Comparison of ENCODE assay signal across 20 cellular contexts in genomic region chr1:41014871-41015270, GRCh38. TPM values are rescaled to one million over a fixed set of nuclear protein-coding genes. Genes with fewer than 3 reads are reported as not detected.
DNase-seq lines count a peak whose midpoint lies in the region; ATAC-seq, FAIRE-seq and TF ChIP-seq lines count a peak whose summit lies in the region.
"Had no signal": no experiment of that assay in that cellular context is flagged by ENCODE, and none has a peak within 500 bp of the region (broad histone marks: within the 10 kb centered on the region; RNA-seq: fewer than 3 reads in every experiment).

No MANE protein-coding gene starts in this region.

- no peak overlapping the region for H3K4me2 ChIP-seq in A549
- H3K4me2 ChIP-seq: GM23338, hepatocyte had no signal

- no peak overlapping the region for H3K4me3 Mint-ChIP-seq in CD8-positive, alpha-beta T cell
- no peak overlapping the region for H3K4me3 Mint-ChIP-seq in activated CD8-positive, alpha-beta T cell treated with anti-CD3 and anti-CD28 coated beads for 36 hours
- no peak overlapping the region for H3K4me3 Mint-ChIP-seq in glutamatergic neuron (ENCODE audit: unreplicated experiment)
- H3K4me3 Mint-ChIP-seq: activated CD4-positive, alpha-beta memory T cell treated with anti-CD3 and anti-CD28 coated beads for 36 hours; GM23338; T-helper 2 cell treated with Interferon-gamma antibody and Interleukin-4, amounts not matched to agents 5 μg/mL and 100 μg/mL, for 36 hours; WTC11 had no signal

- H3K27ac Mint-ChIP-seq in CD8-positive, alpha-beta T cell = peak overlapping the region; percentile 47
- H3K27ac Mint-ChIP-seq in activated CD8-positive, alpha-beta T cell treated with anti-CD3 and anti-CD28 coated beads for 36 hours = peak overlapping the region; percentile 11
- peak overlapping the region; percentile 12 for H3K27ac Mint-ChIP-seq in glutamatergic neuron (ENCODE audit: unreplicated experiment)
- H3K27ac Mint-ChIP-seq: activated CD4-positive, alpha-beta memory T cell treated with anti-CD3 and anti-CD28 coated beads for 36 hours; GM23338; T-helper 2 cell treated with Interferon-gamma antibody and Interleukin-4, amounts not matched to agents 5 μg/mL and 100 μg/mL, for 36 hours; WTC11 had no signal

- H3K27me3 Mint-ChIP-seq in CD8-positive, alpha-beta T cell (ENCODE audit: low read depth) = no peaks in the 10 kb centered on the region
- no peaks in the 10 kb centered on the region for H3K27me3 Mint-ChIP-seq in activated CD8-positive, alpha-beta T cell treated with anti-CD3 and anti-CD28 coated beads for 36 hours
- no peaks in the 10 kb centered on the region for H3K27me3 Mint-ChIP-seq in glutamatergic neuron (ENCODE audit: unreplicated experiment)
- H3K27me3 Mint-ChIP-seq: activated CD4-positive, alpha-beta memory T cell treated with anti-CD3 and anti-CD28 coated beads for 36 hours had no signal

- H3K36me3 ChIP-seq in CD8-positive, alpha-beta T cell (ENCODE audit: insufficient read depth, low read length) = peaks cover 9% of the 10 kb centered on the region
- H3K36me3 ChIP-seq in ascending aorta = peaks cover 55 to 89% of the 10 kb centered on the region in 2 donors

- intact Hi-C loops in CD8-positive, alpha-beta T cell (cut with DNase I, micrococcal nuclease) = no loop called here
- intact Hi-C loops in activated CD8-positive, alpha-beta T cell treated with anti-CD3 and anti-CD28 coated beads for 36 hours (cut with micrococcal nuclease) = no loop called here
- intact Hi-C loops in ascending aorta (cut with DNase I) = no loop called here

- no peaks in the 10 kb centered on the region for H3K27me3 ChIP-seq in CD8-positive, alpha-beta T cell (ENCODE audit: insufficient read depth, low read length)
- H3K27me3 ChIP-seq in ascending aorta = no peaks in the 10 kb centered on the region
- H3K27me3 ChIP-seq: hepatocyte had no signal

- WGBS in A549 (ENCODE audit: missing lambda C conversion rate) = 80% methylated on average over 8 of the region's 8 CpGs

- no peak for TF ChIP-seq EP300 in A549 (IDR thresholded peaks at IDR 0.05)

- peaks cover 52% of the 10 kb centered on the region for H3K36me3 Mint-ChIP-seq in CD8-positive, alpha-beta T cell
- peaks cover 43% of the 10 kb centered on the region for H3K36me3 Mint-ChIP-seq in activated CD8-positive, alpha-beta T cell treated with anti-CD3 and anti-CD28 coated beads for 36 hours (ENCODE audit: low read depth)
- H3K36me3 Mint-ChIP-seq in glutamatergic neuron (ENCODE audit: unreplicated experiment) = peaks cover 5% of the 10 kb centered on the region

- no peak for TF ChIP-seq CTCF in A549 (IDR thresholded peaks at IDR 0.05)
- no peak for TF ChIP-seq CTCF in CD8-positive, alpha-beta T cell (IDR thresholded peaks at IDR 0.05)
- TF ChIP-seq CTCF in activated CD8-positive, alpha-beta T cell treated with anti-CD3 and anti-CD28 coated beads for 36 hours (IDR thresholded peaks at IDR 0.05) = no peak
- TF ChIP-seq CTCF in glutamatergic neuron (IDR thresholded peaks at IDR 0.05; ENCODE audit: partially characterized antibody, unreplicated experiment) = no peak
- TF ChIP-seq CTCF in ascending aorta (IDR thresholded peaks at IDR 0.05) = no peak
- TF ChIP-seq CTCF in foreskin fibroblast (IDR thresholded peaks at IDR 0.05; ENCODE audit: low read depth, low read length) = no peak

- POLR2A ChIA-PET in A549 (lab: Yijun Ruan, JAX) = no interaction called here
- POLR2A ChIA-PET in CD8-positive, alpha-beta T cell (lab: Charles Lee) = no interaction called here
- POLR2A ChIA-PET in activated CD8-positive, alpha-beta T cell treated with anti-CD3 and anti-CD28 coated beads for 36 hours (lab: Charles Lee) = interaction anchor here (1.1 to 2.6 kb wide), 5 partner anchors 10 to 35 kb away, joined by 3 to 9 read pairs (median 4); partner anchors contain the start of gene CTPS1

- H3K4me3 ChIP-seq in A549 (no peak overlapping the region), ascending aorta (no peak overlapping the region), foreskin fibroblast (ENCODE audit: low read depth in 1 of 2, low read length in 2 of 2) (no peak overlapping the region)
- no peak overlapping the region for H3K4me3 ChIP-seq in CD8-positive, alpha-beta T cell (ENCODE audit: low read depth, low read length)
- H3K4me3 ChIP-seq: GM23338, hepatocyte had no signal

- no peak for TF ChIP-seq POLR2A in A549 (IDR thresholded peaks at IDR 0.05; ENCODE audit: low read length)

- ATAC-seq in A549 = no peak
- peak; percentile 22 for ATAC-seq in CD8-positive, alpha-beta T cell
- peak; percentile 29 for ATAC-seq in activated CD8-positive, alpha-beta T cell treated with anti-CD3 and anti-CD28 coated beads for 36 hours
- ATAC-seq: GM23338, WTC11 had no signal

- H3K27ac ChIP-seq in A549 (0 out of 6 replicates have a peak overlapping the region, but pooled peaks of 1 of the 2 experiments have one; percentile 6), ascending aorta (no peak overlapping the region)
- H3K27ac ChIP-seq in CD8-positive, alpha-beta T cell (ENCODE audit: low read depth, low read length) = no peak overlapping the region
- H3K27ac ChIP-seq: epithelial cell of prostate, hepatocyte had no signal

- DNase-seq in A549 (ENCODE audit: low read depth in 1 of 2, low spot score in 1 of 2) = no peak
- DNase-seq in CD8-positive, alpha-beta T cell = no peak
- no peak for DNase-seq in activated CD8-positive, alpha-beta T cell treated with anti-CD3 and anti-CD28 coated beads for 36 hours
- no peak for DNase-seq in glutamatergic neuron
- DNase-seq in ascending aorta (ENCODE audit: low spot score in 2 of 2) = no peak
- DNase-seq in NCI-H146 (lab: John Stamatoyannopoulos, UW) = no peak
- DNase-seq in activated CD4-positive, alpha-beta T cell treated with anti-CD3 and anti-CD28 coated beads, Interleukin-2, amount 50 U/mL, for 4 hours = no peak
- DNase-seq in foreskin fibroblast = no peak
- DNase-seq: activated CD4-positive, alpha-beta memory T cell treated with anti-CD3 and anti-CD28 coated beads for 36 hours; NCI-H1092 treated with DMSO at 0.1 percent for 48 hours; NCI-H2081; NCI-H446; occipital lobe; stimulated activated CD4-positive, alpha-beta T cell treated with anti-CD3 and anti-CD28 coated beads, Interleukin-12 subunit alpha, Interleukin-12 subunit beta, amount 100 ng/mL, for 4 hours had no signal

- H3K9me3 ChIP-seq in A549 (no peaks in the 10 kb centered on the region), ascending aorta (no peaks in the 10 kb centered on the region)
- H3K9me3 ChIP-seq in CD8-positive, alpha-beta T cell (ENCODE audit: low read length) = no peaks in the 10 kb centered on the region

- no peaks in the 10 kb centered on the region for H3K9me3 Mint-ChIP-seq in CD8-positive, alpha-beta T cell
- no peaks in the 10 kb centered on the region for H3K9me3 Mint-ChIP-seq in activated CD8-positive, alpha-beta T cell treated with anti-CD3 and anti-CD28 coated beads for 36 hours
- H3K9me3 Mint-ChIP-seq in glutamatergic neuron (ENCODE audit: unreplicated experiment) = peaks cover 11% of the 10 kb centered on the region
- H3K9me3 Mint-ChIP-seq: activated CD4-positive, alpha-beta memory T cell treated with anti-CD3 and anti-CD28 coated beads for 36 hours; GM23338; T-helper 2 cell treated with Interferon-gamma antibody and Interleukin-4, amounts not matched to agents 5 μg/mL and 100 μg/mL, for 36 hours; WTC11 had no signal

- CTCF ChIA-PET in A549 (lab: Yijun Ruan, JAX) = interaction anchor here (0.6 to 2.2 kb wide), 3 partner anchors 11 to 165 kb away, joined by 3 to 5 read pairs (median 3); no protein-coding TSS in a partner anchor
- CTCF ChIA-PET in CD8-positive, alpha-beta T cell (lab: Charles Lee) = no interaction called here
- CTCF ChIA-PET in activated CD8-positive, alpha-beta T cell treated with anti-CD3 and anti-CD28 coated beads for 36 hours (lab: Charles Lee) = no interaction called here

- no peak for TF ChIP-seq RAD21 in A549 (conservative IDR thresholded peaks at IDR 0.05 in 1 of 2, IDR thresholded peaks at IDR 0.05 in 1 of 2)

- peaks cover 11% of the 10 kb centered on the region for H3K4me1 Mint-ChIP-seq in CD8-positive, alpha-beta T cell (ENCODE audit: low read depth)
- peaks cover 13% of the 10 kb centered on the region for H3K4me1 Mint-ChIP-seq in activated CD8-positive, alpha-beta T cell treated with anti-CD3 and anti-CD28 coated beads for 36 hours (ENCODE audit: low read depth)
- peaks cover 16% of the 10 kb centered on the region for H3K4me1 Mint-ChIP-seq in glutamatergic neuron (ENCODE audit: low read depth, unreplicated experiment)
- H3K4me1 Mint-ChIP-seq: WTC11 had no signal

- FAIRE-seq in A549 (lab: Jason Lieb, UNC) = no peak
- FAIRE-seq: RCC 7860 had no signal

- H3K4me1 ChIP-seq in A549 (peaks cover 55% of the 10 kb centered on the region; the same call in 2 of the 3 replicates), ascending aorta (peaks cover 0 to 3% of the 10 kb centered on the region in 2 donors)
- H3K4me1 ChIP-seq in CD8-positive, alpha-beta T cell (ENCODE audit: insufficient read depth, low read length) = peaks cover 4% of the 10 kb centered on the region

TF ChIP-seq in A549, 52 proteins besides CTCF, POLR2A, EP300 and RAD21 (continues in another document):
- TF ChIP-seq POLR2AphosphoS2 (conservative IDR thresholded peaks at IDR 0.05; ENCODE audit: low read length) (peak; percentile 96), E2F6 (IDR thresholded peaks at IDR 0.05; ENCODE audit: borderline replicate concordance, low read depth) (no peak)

RNA-seq across cellular contexts. Expression of gene SLFNL1, which starts 6.7 kb away (rescaled TPM):
- polyA plus RNA-seq in A549 (2011; rRNA removed) (0.01 and 0.07 TPM in 2 replicates), A549 (2017; fragmentation: RNase III; extraction: RNeasy Plus Mini Kit Qiagen cat#74134 plus additional on column Dnase treatment) (0.03 to 0.05 TPM (median 0.04 TPM) in 3 replicates)
- 0.03 and 0.05 TPM in 2 replicates for polyA plus RNA-seq in A549 (2012; cell fraction: cytosol; rRNA removed)
- polyA plus RNA-seq in A549 (2012; cell fraction: nucleus; rRNA removed) = 0.28 and 0.30 TPM in 2 replicates
- 0.08 and 0.34 TPM in 2 replicates for polyA minus RNA-seq in A549 (2011; rRNA and poly(A)+ RNA removed)
- under 1 TPM; 0.14 to 0.16 TPM for total RNA-seq in CD8-positive, alpha-beta T cell
- total RNA-seq in activated CD8-positive, alpha-beta T cell treated with anti-CD3 and anti-CD28 coated beads for 36 hours = under 1 TPM; 0.22 to 0.25 TPM
- total RNA-seq in glutamatergic neuron (ENCODE audit: unreplicated experiment) (0.20 TPM), ascending aorta (not detected)
- total RNA-seq: WTC11 had no signal

RNA-seq across cellular contexts. Expression of gene CTPS1, which starts 35.4 kb away (rescaled TPM):
- polyA plus RNA-seq in A549 (2011; rRNA removed) (145 and 181 TPM in 2 replicates), A549 (2017; fragmentation: RNase III; extraction: RNeasy Plus Mini Kit Qiagen cat#74134 plus additional on column Dnase treatment) (159 to 169 TPM (median 159 TPM) in 3 replicates)
- 75.4 and 77.9 TPM in 2 replicates for polyA plus RNA-seq in A549 (2012; cell fraction: cytosol; rRNA removed)
- 113 and 172 TPM in 2 replicates for polyA plus RNA-seq in A549 (2012; cell fraction: nucleus; rRNA removed)
- polyA minus RNA-seq in A549 (2011; rRNA and poly(A)+ RNA removed) = 206 and 264 TPM in 2 replicates
- total RNA-seq in CD8-positive, alpha-beta T cell = 10 to 100 TPM; 68.5 to 69.0 TPM
- 100 to 1,000 TPM; 100 to 102 TPM for total RNA-seq in activated CD8-positive, alpha-beta T cell treated with anti-CD3 and anti-CD28 coated beads for 36 hours
- total RNA-seq in glutamatergic neuron (ENCODE audit: unreplicated experiment) (110 TPM), ascending aorta (33.0 TPM)

Comparison
In these comparisons a context has a peak if more than half of its experiments do, and no peak if none do; other contexts are left out.
1. ATAC-seq: peak in CD8-positive, alpha-beta T cell (single experiment) and activated CD8-positive, alpha-beta T cell treated with anti-CD3 and anti-CD28 coated beads for 36 hours (single experiment); none in A549 (0 of 2).
2. Peak in every context shown above with its lines, with median percentiles within 50 percentile points of each other: H3K27ac Mint-ChIP-seq.